8 cellular contexts compared by ENCODE assay signal in genomic region chr17:44219126-44219635, GRCh38. TPM values are rescaled to one million over a fixed set of nuclear protein-coding genes. Genes with fewer than 3 reads are reported as not detected.
DNase-seq lines count a peak whose midpoint lies in the region; ATAC-seq and TF ChIP-seq lines count a peak whose summit lies in the region.

No MANE protein-coding gene starts in this region.

- peak overlapping the region; percentile 100 for H3K27ac ChIP-seq in hepatocyte

- H3K36me3 ChIP-seq in Caco-2 (ENCODE audit: control insufficient read depth, insufficient read depth, low read length) (peaks cover 11% of the 10 kb centered on the region), adipocyte (ENCODE audit: control insufficient read depth, insufficient read depth, low read length, severe bottlenecking) (peaks cover 30% of the 10 kb centered on the region), hepatocyte (replicated peaks; ENCODE audit: insufficient read depth, low read depth) (peaks cover 3% of the 10 kb centered on the region)

- H3K27me3 ChIP-seq in Caco-2 (replicated peaks; ENCODE audit: control insufficient read depth, insufficient read depth, low read length) (no peaks in the 10 kb centered on the region), adipocyte (replicated peaks; ENCODE audit: control insufficient read depth, insufficient read depth, low read length) (no peaks in the 10 kb centered on the region), hepatocyte (no peaks in the 10 kb centered on the region)

- H3K4me1 ChIP-seq in Caco-2 (peaks cover 9% of the 10 kb centered on the region), adipocyte (ENCODE audit: control insufficient read depth, insufficient read depth, low read length) (peaks cover 44% of the 10 kb centered on the region), hepatocyte (ENCODE audit: insufficient read depth) (peaks cover 22% of the 10 kb centered on the region)

- H3K9me3 Mint-ChIP-seq in Caco-2 (ENCODE audit: unreplicated experiment), result no peaks in the 10 kb centered on the region

- H3K4me2 ChIP-seq in hepatocyte, result peak overlapping the region; percentile 97

- H3K27ac Mint-ChIP-seq in Caco-2 (ENCODE audit: unreplicated experiment), result no peak overlapping the region

- no peaks in the 10 kb centered on the region for H3K9me2 ChIP-seq in hepatocyte (replicated peaks; ENCODE audit: insufficient read depth)

- peak overlapping the region; percentile 95 for H3K9ac ChIP-seq in adipocyte (ENCODE audit: low read length)

- CTCF ChIA-PET in Caco-2 (lab: Charles Lee), result interaction anchor here (0.7 to 1.8 kb wide), 2 partner anchors 32 to 108 kb away, joined by 3 to 5 read pairs; no protein-coding TSS in a partner anchor

- peak overlapping the region; percentile 79 for H3K4me3 Mint-ChIP-seq in Caco-2 (ENCODE audit: unreplicated experiment)

- TF ChIP-seq CTCF in Caco-2 (IDR thresholded peaks at IDR 0.05; ENCODE audit: insufficient read depth in 1 of 2, low read depth in 1 of 2, low read length in 1 of 2, severe bottlenecking in 1 of 2, unreplicated experiment in 1 of 2) (peak; percentile 24 to 60), hepatocyte (IDR thresholded peaks at IDR 0.05; ENCODE audit: poor library complexity) (peak; percentile 28)

- H3K9me3 ChIP-seq in Caco-2 (no peaks in the 10 kb centered on the region), adipocyte (ENCODE audit: control insufficient read depth, low read length) (no peaks in the 10 kb centered on the region), hepatocyte (ENCODE audit: low read depth) (no peaks in the 10 kb centered on the region)

- H3K27me3 Mint-ChIP-seq in Caco-2 (ENCODE audit: insufficient read depth, unreplicated experiment), result no peaks in the 10 kb centered on the region

- 1% methylated on average over 12 of the region's 79 CpGs for WGBS in hepatocyte (ENCODE audit: low lambda C conversion rate, missing lambda C conversion rate)

- peak overlapping the region; percentile 98 for H3K4me3 ChIP-seq in Caco-2 (ENCODE audit: low read depth, low read length)
- H3K4me3 ChIP-seq in adipocyte (ENCODE audit: low read length), result peak overlapping the region; percentile 85
- peak overlapping the region; percentile 97 for H3K4me3 ChIP-seq in hepatocyte

- DNase-seq in Caco-2 (peak in 1 of 2 experiments; percentile 85), adipocyte (ENCODE audit: low read depth) (peak; percentile 92), hepatocyte (ENCODE audit: low spot score) (peak; percentile 91), sciatic nerve (ENCODE audit: low spot score) (peak; percentile 82), midbrain (lab: John Stamatoyannopoulos, UW) (no peak)

- H3K4me1 Mint-ChIP-seq in Caco-2 (ENCODE audit: low read depth, unreplicated experiment), result peaks cover 7% of the 10 kb centered on the region

- H2AFZ ChIP-seq in hepatocyte, result peak overlapping the region; percentile 30

- ATAC-seq in GM19351 (IDR thresholded peaks at IDR 0.05; ENCODE audit: unreplicated experiment) (peak; percentile 41), HG03565 (IDR thresholded peaks at IDR 0.05; ENCODE audit: unreplicated experiment) (peak; percentile 28), SK-N-SH treated with all-trans-retinoic acid at 6 μM for 48 hours (peak; percentile 2; the same call in 2 of the 3 replicates), sciatic nerve (no peak)

- POLR2A ChIA-PET in Caco-2 (lab: Charles Lee), result interaction anchor here (0.6 to 2.6 kb wide), 3 partner anchors 32 to 112 kb away, joined by 4 to 9 read pairs (median 5); partner anchors contain the start of genes RUNDC3A and TMUB2

- intact Hi-C loops in Caco-2 (cut with micrococcal nuclease; ENCODE audit: unreplicated experiment) (loop anchor here (2.0 kb wide), 1 partner anchor 106 kb away; the partner anchor contains the start of gene SLC25A39), sciatic nerve (cut with DNase I) (no loop called here)

- peaks cover 45% of the 10 kb centered on the region for H3K36me3 Mint-ChIP-seq in Caco-2 (ENCODE audit: insufficient read depth, unreplicated experiment)

- BruUV-seq in Caco-2 (replicated peaks; lab: Mats Ljungman, UMichigan), result no TSS peak

- H3K79me2 ChIP-seq in hepatocyte, result peaks cover 46% of the 10 kb centered on the region

- H4K20me1 ChIP-seq in hepatocyte (ENCODE audit: insufficient read depth, poor library complexity, severe bottlenecking), result peaks cover 20% of the 10 kb centered on the region

TF ChIP-seq in SK-N-SH treated with all-trans-retinoic acid at 6 μM for 48 hours, 23 proteins besides CTCF, POLR2A, EP300 and RAD21:
- TF ChIP-seq RARB (CRISPR knock-in tag; IDR thresholded peaks at IDR 0.05) (no peak), CSDC2 (CRISPR knock-in tag; IDR thresholded peaks at IDR 0.05) (no peak), ZFP3 (CRISPR knock-in tag; IDR thresholded peaks at IDR 0.05) (0 out of 2 replicates have a peak, but pooled peaks have one; percentile 54), TOX (CRISPR knock-in tag; IDR thresholded peaks at IDR 0.05; ENCODE audit: borderline replicate concordance) (no peak), TCF4 (CRISPR knock-in tag; IDR thresholded peaks at IDR 0.05; ENCODE audit: borderline replicate concordance) (no peak), ESRRG (CRISPR knock-in tag; IDR thresholded peaks at IDR 0.05) (no peak)
- TF ChIP-seq, protein P1, sequence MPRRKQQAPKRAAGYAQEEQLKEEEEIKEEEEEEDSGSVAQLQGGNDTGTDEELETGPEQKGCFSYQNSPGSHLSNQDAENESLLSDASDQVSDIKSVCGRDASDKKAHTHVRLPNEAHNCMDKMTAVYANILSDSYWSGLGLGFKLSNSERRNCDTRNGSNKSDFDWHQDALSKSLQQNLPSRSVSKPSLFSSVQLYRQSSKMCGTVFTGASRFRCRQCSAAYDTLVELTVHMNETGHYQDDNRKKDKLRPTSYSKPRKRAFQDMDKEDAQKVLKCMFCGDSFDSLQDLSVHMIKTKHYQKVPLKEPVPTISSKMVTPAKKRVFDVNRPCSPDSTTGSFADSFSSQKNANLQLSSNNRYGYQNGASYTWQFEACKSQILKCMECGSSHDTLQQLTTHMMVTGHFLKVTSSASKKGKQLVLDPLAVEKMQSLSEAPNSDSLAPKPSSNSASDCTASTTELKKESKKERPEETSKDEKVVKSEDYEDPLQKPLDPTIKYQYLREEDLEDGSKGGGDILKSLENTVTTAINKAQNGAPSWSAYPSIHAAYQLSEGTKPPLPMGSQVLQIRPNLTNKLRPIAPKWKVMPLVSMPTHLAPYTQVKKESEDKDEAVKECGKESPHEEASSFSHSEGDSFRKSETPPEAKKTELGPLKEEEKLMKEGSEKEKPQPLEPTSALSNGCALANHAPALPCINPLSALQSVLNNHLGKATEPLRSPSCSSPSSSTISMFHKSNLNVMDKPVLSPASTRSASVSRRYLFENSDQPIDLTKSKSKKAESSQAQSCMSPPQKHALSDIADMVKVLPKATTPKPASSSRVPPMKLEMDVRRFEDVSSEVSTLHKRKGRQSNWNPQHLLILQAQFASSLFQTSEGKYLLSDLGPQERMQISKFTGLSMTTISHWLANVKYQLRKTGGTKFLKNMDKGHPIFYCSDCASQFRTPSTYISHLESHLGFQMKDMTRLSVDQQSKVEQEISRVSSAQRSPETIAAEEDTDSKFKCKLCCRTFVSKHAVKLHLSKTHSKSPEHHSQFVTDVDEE (CRISPR knock-in tag; IDR thresholded peaks at IDR 0.05), result no peak

RNA-seq across cellular contexts. Expression of gene UBTF, which starts 0.3 kb away (rescaled TPM):
- total RNA-seq in Caco-2 (2022) (66.0 and 74.3 TPM in 2 replicates), hepatocyte (35.0 and 38.9 TPM in 2 replicates), sciatic nerve (76.6 TPM)
- 37.2 and 41.1 TPM in 2 replicates for polyA plus RNA-seq in hepatocyte

RNA-seq across cellular contexts. Expression of gene ATXN7L3, which starts 19.5 kb away (rescaled TPM):
- total RNA-seq in Caco-2 (2022) (91.2 and 92.0 TPM in 2 replicates), hepatocyte (64.0 and 64.3 TPM in 2 replicates), sciatic nerve (59.8 TPM)
- polyA plus RNA-seq in hepatocyte, result 28.7 and 29.2 TPM in 2 replicates

RNA-seq across cellular contexts. Expression of gene TMUB2, which starts 32.4 kb away (rescaled TPM):
- total RNA-seq in Caco-2 (2022) (28.4 and 30.3 TPM in 2 replicates), hepatocyte (27.7 and 31.3 TPM in 2 replicates), sciatic nerve (33.0 TPM)
- 46.8 and 54.6 TPM in 2 replicates for polyA plus RNA-seq in hepatocyte

RNA-seq across cellular contexts. Expression of gene ASB16, which starts 48.7 kb away (rescaled TPM):
- total RNA-seq in Caco-2 (2022) (0.26 TPM in 1 of 2 replicates, not detected in the other), hepatocyte (0.23 TPM in 1 of 2 replicates, not detected in the other), sciatic nerve (0.36 TPM)
- 0.71 and 2.0 TPM in 2 replicates for polyA plus RNA-seq in hepatocyte

RNA-seq across cellular contexts. Expression of gene SLC4A1, which starts 48.8 kb away (rescaled TPM):
- total RNA-seq in Caco-2 (2022), result not detected in 2 replicates
- not detected in 2 replicates for total RNA-seq in hepatocyte
- not detected in 2 replicates for polyA plus RNA-seq in hepatocyte
- total RNA-seq in sciatic nerve, result 47.6 TPM
